ENCODE assay signal across 25 cellular contexts in the genomic region with DNA sequence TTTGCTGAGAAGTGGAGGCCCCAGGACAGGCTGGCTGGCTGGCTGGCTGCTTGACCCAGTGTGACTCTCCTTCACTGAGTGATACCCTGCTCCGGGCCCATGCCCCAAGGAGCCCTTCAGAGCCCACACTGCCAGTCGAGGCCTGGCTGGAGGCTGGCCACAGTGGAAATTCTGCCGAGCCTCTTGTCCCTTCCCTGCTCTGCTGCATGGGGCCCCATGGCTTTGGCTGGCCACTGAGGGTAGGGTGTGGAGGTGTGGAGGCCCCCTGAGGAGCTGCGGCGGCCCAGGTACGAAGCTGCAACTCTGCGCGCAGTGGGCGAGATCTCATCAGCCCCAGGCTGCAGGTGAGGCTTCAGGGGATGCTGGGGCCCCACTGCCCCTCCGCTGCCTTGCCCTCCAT.
"Had no signal": no experiment of that assay in that cellular context is flagged by ENCODE, and none has a peak within 500 bp of the region (broad histone marks: within the 10 kb centered on the region; RNA-seq: fewer than 3 reads in every experiment).

No MANE protein-coding gene starts in this region.

- DNase-seq: hypothalamus; immature natural killer cell; left ventricle myocardium inferior; mesendoderm; naive B cell; natural killer cell; nephron progenitor cell; retina; sigmoid colon; small intestine; spleen; stimulated activated CD4-positive, alpha-beta T cell treated with anti-CD3 and anti-CD28 coated beads, Interleukin-4, amount 100 ng/mL, for 24 hours; stimulated activated naive CD4-positive, alpha-beta T cell treated with Interleukin-2 at 50 U/mL for 16 hours; stimulated activated naive CD8-positive, alpha-beta T cell treated with anti-CD3 and anti-CD28 coated beads, Interleukin-15, amount 100 ng/mL, for 72 hours; substantia nigra; uterus had no signal

- H2AFZ ChIP-seq: neural progenitor cell had no signal

- H3K9me3 ChIP-seq: left ventricle myocardium inferior, pancreas, prostate gland, sigmoid colon, spleen, tibial nerve, uterus had no signal

- H3K9me3 Mint-ChIP-seq: immature natural killer cell; mesothelial cell of epicardium; naive B cell; natural killer cell; nephron progenitor cell; neural progenitor cell; stimulated activated effector memory CD8-positive, alpha-beta T cell treated with anti-CD3 and anti-CD28 coated beads, Interleukin-12 subunit alpha, Interleukin-12 subunit beta, amount 100 ng/mL, for 72 hours; stimulated activated naive CD8-positive, alpha-beta T cell treated with anti-CD3 and anti-CD28 coated beads, Interleukin-15, amount 100 ng/mL, for 72 hours; type B pancreatic cell had no signal

- H3K27ac Mint-ChIP-seq: immature natural killer cell; mesothelial cell of epicardium; naive B cell; natural killer cell; nephron progenitor cell; neural progenitor cell; stimulated activated effector memory CD8-positive, alpha-beta T cell treated with anti-CD3 and anti-CD28 coated beads, Interleukin-12 subunit alpha, Interleukin-12 subunit beta, amount 100 ng/mL, for 72 hours; type B pancreatic cell had no signal

- H3K4me3 Mint-ChIP-seq: immature natural killer cell; mesothelial cell of epicardium; naive B cell; natural killer cell; nephron progenitor cell; neural progenitor cell; stimulated activated effector memory CD8-positive, alpha-beta T cell treated with anti-CD3 and anti-CD28 coated beads, Interleukin-12 subunit alpha, Interleukin-12 subunit beta, amount 100 ng/mL, for 72 hours; stimulated activated naive CD8-positive, alpha-beta T cell treated with anti-CD3 and anti-CD28 coated beads, Interleukin-15, amount 100 ng/mL, for 72 hours; type B pancreatic cell had no signal

- H3K27me3 ChIP-seq: pancreas, sigmoid colon, spleen, tibial nerve, uterus had no signal

- H3K36me3 ChIP-seq: neural progenitor cell, prostate gland, uterus had no signal

- ATAC-seq: natural killer cell; pancreas; right cardiac atrium; stimulated activated effector memory CD8-positive, alpha-beta T cell treated with anti-CD3 and anti-CD28 coated beads, Interleukin-12 subunit alpha, Interleukin-12 subunit beta, amount 100 ng/mL, for 72 hours; stimulated activated naive CD8-positive, alpha-beta T cell treated with anti-CD3 and anti-CD28 coated beads, Interleukin-15, amount 100 ng/mL, for 72 hours had no signal

- H3K27ac ChIP-seq: left ventricle myocardium inferior, neural progenitor cell, pancreas, prostate gland, sigmoid colon, spleen, tibial nerve, uterus had no signal

- H3K27me3 Mint-ChIP-seq: naive B cell had no signal

- H3K4me3 ChIP-seq: left ventricle myocardium inferior, lung, neural progenitor cell, pancreas, prostate gland, sigmoid colon, spleen, tibial nerve, uterus had no signal

- H3K4me2 ChIP-seq: neural progenitor cell had no signal

- H3K36me3 Mint-ChIP-seq: mesothelial cell of epicardium, naive B cell, natural killer cell, neural progenitor cell, type B pancreatic cell had no signal
